ENCODE assay signal across 12 cellular contexts in the genomic region with DNA sequence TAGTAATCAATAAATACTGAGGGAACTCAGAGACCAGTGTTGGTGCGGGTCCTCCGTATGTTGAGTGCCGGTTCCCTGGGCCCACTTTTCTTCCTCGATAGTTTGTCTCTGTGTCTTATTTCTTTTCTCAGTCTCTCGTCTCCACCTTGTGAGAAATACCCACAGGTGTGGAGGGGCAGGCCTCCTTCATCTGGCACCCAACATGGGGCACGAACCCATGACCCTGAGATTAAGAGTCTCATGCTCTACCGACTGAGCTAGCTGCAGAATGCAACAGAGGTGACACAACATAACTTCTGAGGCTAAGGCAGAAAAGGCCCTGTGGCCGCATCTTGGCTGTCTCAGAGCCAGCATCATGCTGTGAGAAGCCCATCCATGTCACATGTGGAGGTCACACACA.
"Had no signal": no experiment of that assay in that cellular context is flagged by ENCODE, and none has a peak within 500 bp of the region (broad histone marks: within the 10 kb centered on the region; RNA-seq: fewer than 3 reads in every experiment).

No MANE protein-coding gene starts in this region.

- H3K27ac ChIP-seq: colonic mucosa, hepatocyte, lower lobe of right lung, spleen, testis had no signal

- H3K79me2 ChIP-seq: hepatocyte had no signal

- H2AFZ ChIP-seq: hepatocyte had no signal

- H3K4me3 ChIP-seq: colonic mucosa, hepatocyte, lower lobe of right lung, spleen, testis had no signal

- H3K27me3 Mint-ChIP-seq: progenitor cell of endocrine pancreas had no signal

- H3K4me2 ChIP-seq: hepatocyte had no signal

- H3K36me3 ChIP-seq: colonic mucosa, lower lobe of right lung, spleen had no signal

- H3K27ac Mint-ChIP-seq: natural killer cell, progenitor cell of endocrine pancreas had no signal

- H3K4me1 ChIP-seq: colonic mucosa, lower lobe of right lung, testis had no signal

- H3K4me3 Mint-ChIP-seq: natural killer cell had no signal

- H3K27me3 ChIP-seq: colonic mucosa, hepatocyte, spleen, testis had no signal

- DNase-seq: activated naive CD4-positive, alpha-beta T cell; caudate nucleus; colonic mucosa; effector CD8-positive, alpha-beta T cell; lower lobe of right lung; natural killer cell; nucleus accumbens; spleen; stimulated activated naive CD4-positive, alpha-beta T cell treated with Interleukin-2 at 50 U/mL for 16 hours; testis had no signal
